ENCODE assay signal across 2 cellular contexts in genomic region chr20:49998478-49999188, GRCh38. TPM values are rescaled to one million over a fixed set of nuclear protein-coding genes. Genes with fewer than 3 reads are reported as not detected.
"Had no signal": no experiment of that assay in that cellular context is flagged by ENCODE, and none has a peak within 500 bp of the region (broad histone marks: within the 10 kb centered on the region; RNA-seq: fewer than 3 reads in every experiment).

No MANE protein-coding gene starts in this region.

RNA-seq across cellular contexts. Expression of gene SNAI1, which starts 15.9 kb away (rescaled TPM):
- total RNA-seq: occipital lobe had no signal
- polyA plus RNA-seq: keratinocyte had no signal
